In genomic region chr1:180563013-180563827, GRCh38 we compare ENCODE assay signal across 10 cellular contexts. TPM values are rescaled to one million over a fixed set of nuclear protein-coding genes. Genes with fewer than 3 reads are reported as not detected.
DNase-seq lines count a peak whose midpoint lies in the region; ATAC-seq, FAIRE-seq and TF ChIP-seq lines count a peak whose summit lies in the region.
"Had no signal": no experiment of that assay in that cellular context is flagged by ENCODE, and none has a peak within 500 bp of the region (broad histone marks: within the 10 kb centered on the region; RNA-seq: fewer than 3 reads in every experiment).

No MANE protein-coding gene starts in this region.

- H3K4me1 ChIP-seq in ACC112 (ENCODE audit: control insufficient read depth, insufficient read depth, low read length, unreplicated experiment) (peaks cover 18% of the 10 kb centered on the region), kidney (ENCODE audit: control insufficient read depth in 1 of 2, insufficient read depth in 1 of 2, low read depth in 1 of 2, low read length in 2 of 2) (peaks cover 4 to 12% of the 10 kb centered on the region in 2 donors)
- H3K4me1 ChIP-seq: SJCRH30 had no signal

- H3K27ac Mint-ChIP-seq in T-helper 2 cell treated with Interferon-gamma antibody and Interleukin-4, amounts not matched to agents 5 μg/mL and 100 μg/mL, for 36 hours, result no peak overlapping the region

- no peak for FAIRE-seq in kidney (lab: Jason Lieb, UNC)

- H3K36me3 Mint-ChIP-seq in T-helper 2 cell treated with Interferon-gamma antibody and Interleukin-4, amounts not matched to agents 5 μg/mL and 100 μg/mL, for 36 hours (ENCODE audit: low read depth), result no peaks in the 10 kb centered on the region

- H3K4me3 ChIP-seq in ACC112 (ENCODE audit: low read depth, low read length), result no peak overlapping the region
- no peak overlapping the region for H3K4me3 ChIP-seq in NB4 (ENCODE audit: low read depth, low read length)
- no peak overlapping the region for H3K4me3 ChIP-seq in choroid plexus epithelial cell (ENCODE audit: low read depth, low read length)
- no peak overlapping the region for H3K4me3 ChIP-seq in kidney (ENCODE audit: low read length in 2 of 2)
- H3K4me3 ChIP-seq: psoas muscle, SJCRH30 had no signal

- DNase-seq in NB4 (ENCODE audit: low read depth) (peak; percentile 4), choroid plexus epithelial cell (ENCODE audit: low read depth) (peak; percentile 74), kidney (no peak)
- DNase-seq in T-helper 2 cell treated with Interferon-gamma antibody and Interleukin-4, amounts not matched to agents 5 μg/mL and 100 μg/mL, for 36 hours (ENCODE audit: low spot score), result no peak
- DNase-seq: psoas muscle, SJCRH30 had no signal

- no peaks in the 10 kb centered on the region for H3K9me3 Mint-ChIP-seq in T-helper 2 cell treated with Interferon-gamma antibody and Interleukin-4, amounts not matched to agents 5 μg/mL and 100 μg/mL, for 36 hours

- H3K36me3 ChIP-seq in ACC112 (ENCODE audit: insufficient read depth, low read length), result no peaks in the 10 kb centered on the region
- H3K36me3 ChIP-seq in kidney (ENCODE audit: control insufficient read depth in 1 of 2, insufficient read depth in 2 of 2, low read length in 2 of 2), result no peaks in the 10 kb centered on the region
- H3K36me3 ChIP-seq: SJCRH30 had no signal

- H3K27me3 ChIP-seq in ACC112 (ENCODE audit: insufficient read depth, low read length), result no peaks in the 10 kb centered on the region
- H3K27me3 ChIP-seq: SJCRH30 had no signal

- H2AFZ ChIP-seq in ACC112 (ENCODE audit: low read length, unreplicated experiment), result peak overlapping the region; percentile 70

- no peaks in the 10 kb centered on the region for H3K4me1 Mint-ChIP-seq in T-helper 2 cell treated with Interferon-gamma antibody and Interleukin-4, amounts not matched to agents 5 μg/mL and 100 μg/mL, for 36 hours (ENCODE audit: low read depth)

- peak overlapping the region in 1 of 2 donors; percentile 24 for H3K9ac ChIP-seq in kidney (ENCODE audit: low read length in 2 of 2)

- intact Hi-C loops in kidney (cut with DNase I), result no loop called here

- H3K4me3 Mint-ChIP-seq in T-helper 2 cell treated with Interferon-gamma antibody and Interleukin-4, amounts not matched to agents 5 μg/mL and 100 μg/mL, for 36 hours, result no peak overlapping the region

- TF ChIP-seq POLR2A in NB4 (IDR thresholded peaks at IDR 0.05; ENCODE audit: extremely low read depth, insufficient read length), result no peak

- no peaks in the 10 kb centered on the region for H3K79me2 ChIP-seq in ACC112 (ENCODE audit: control insufficient read depth, insufficient read depth, low read length, unreplicated experiment)

- TF ChIP-seq CTCF in NB4 (IDR thresholded peaks at IDR 0.05; ENCODE audit: low read depth, low read length) (no peak), choroid plexus epithelial cell (conservative IDR thresholded peaks at IDR 0.05; ENCODE audit: low read depth, low read length) (no peak), kidney (IDR thresholded peaks at IDR 0.05; ENCODE audit: borderline replicate concordance, extremely low read depth, insufficient read depth) (no peak)

- no peaks in the 10 kb centered on the region for H3K9me3 ChIP-seq in kidney (ENCODE audit: control insufficient read depth in 1 of 2, low read length in 2 of 2)
- H3K9me3 ChIP-seq: psoas muscle, SJCRH30 had no signal

- peaks cover 27% of the 10 kb centered on the region for H3K27me3 Mint-ChIP-seq in T-helper 2 cell treated with Interferon-gamma antibody and Interleukin-4, amounts not matched to agents 5 μg/mL and 100 μg/mL, for 36 hours (ENCODE audit: low read depth)

- H3K27ac ChIP-seq in ACC112 (ENCODE audit: low read depth, low read length), result peak overlapping the region; percentile 17; the same call in 1 of the 2 replicates
- peak overlapping the region; percentile 1 to 64 for H3K27ac ChIP-seq in kidney (ENCODE audit: low read depth in 2 of 2, low read length in 2 of 2)
- H3K27ac ChIP-seq: psoas muscle, SJCRH30 had no signal

- ATAC-seq in GM19351 (IDR thresholded peaks at IDR 0.05; ENCODE audit: unreplicated experiment), result no peak
- ATAC-seq in HG02870 (IDR thresholded peaks at IDR 0.05; ENCODE audit: unreplicated experiment), result no peak
- no peak for ATAC-seq in GM21737 (IDR thresholded peaks at IDR 0.05; ENCODE audit: unreplicated experiment)

RNA-seq across cellular contexts. Expression of gene OVAAL, which starts 4.5 kb away (rescaled TPM):
- not detected for total RNA-seq in kidney
- polyA plus RNA-seq in kidney (ENCODE audit: insufficient read depth, low read depth, low replicate concordance), result not detected
- total RNA-seq: psoas muscle, SJCRH30 had no signal

Comparison
In these comparisons a context has a peak if more than half of its experiments do, and no peak if none do; other contexts are left out.
1. DNase-seq: peak in NB4 (single experiment) and choroid plexus epithelial cell (single experiment); none in kidney (single experiment) and T-helper 2 cell treated with Interferon-gamma antibody and Interleukin-4, amounts not matched to agents 5 μg/mL and 100 μg/mL, for 36 hours (single experiment).